7 cellular contexts compared by ENCODE assay signal in genomic region chr3:11770477-11771381, GRCh38.
DNase-seq lines count a peak whose midpoint lies in the region; ATAC-seq and TF ChIP-seq lines count a peak whose summit lies in the region.

No MANE protein-coding gene starts in this region.

- H3K4me1 Mint-ChIP-seq in chondrocyte (ENCODE audit: low read depth), result peaks cover 12% of the 10 kb centered on the region

- peak; percentile 98 for ATAC-seq in GM18520 (IDR thresholded peaks at IDR 0.05; ENCODE audit: unreplicated experiment)
- ATAC-seq in HG02981 (IDR thresholded peaks at IDR 0.05; ENCODE audit: unreplicated experiment), result peak; percentile 99
- ATAC-seq in left colon, result peak; percentile 95

- peak; percentile 84 for DNase-seq in NCI-H2107 treated with DMSO at 0.1 percent for 48 hours (lab: John Stamatoyannopoulos, UW; ENCODE audit: unreplicated experiment)
- DNase-seq in activated CD4-positive, alpha-beta T cell treated with anti-CD3 and anti-CD28 coated beads for 1 hour, result peak; percentile 62
- no peak for DNase-seq in chondrocyte (ENCODE audit: low spot score)
- peak; percentile 86 to 93 for DNase-seq in left colon
- DNase-seq in stimulated activated CD4-positive, alpha-beta T cell treated with anti-CD3 and anti-CD28 coated beads, Interleukin-2, amount 100 ng/mL, for 48 hours, result peak; percentile 50 to 57

- intact Hi-C loops in left colon (cut with DNase I, micrococcal nuclease), result no loop called here

- H3K36me3 Mint-ChIP-seq in chondrocyte (ENCODE audit: low read depth), result no peaks in the 10 kb centered on the region

- peaks cover 3% of the 10 kb centered on the region for H3K27me3 Mint-ChIP-seq in chondrocyte (ENCODE audit: low read depth)

- peak overlapping the region; percentile 45 for H3K4me3 Mint-ChIP-seq in chondrocyte (ENCODE audit: unreplicated experiment)

- peak overlapping the region; percentile 55 for H3K27ac Mint-ChIP-seq in chondrocyte (ENCODE audit: unreplicated experiment)

- no peak for TF ChIP-seq CTCF in chondrocyte (IDR thresholded peaks at IDR 0.05)

- no peaks in the 10 kb centered on the region for H3K9me3 Mint-ChIP-seq in chondrocyte (ENCODE audit: low read depth)
